Comparison of ENCODE assay signal across 1 cellular context in the genomic region with DNA sequence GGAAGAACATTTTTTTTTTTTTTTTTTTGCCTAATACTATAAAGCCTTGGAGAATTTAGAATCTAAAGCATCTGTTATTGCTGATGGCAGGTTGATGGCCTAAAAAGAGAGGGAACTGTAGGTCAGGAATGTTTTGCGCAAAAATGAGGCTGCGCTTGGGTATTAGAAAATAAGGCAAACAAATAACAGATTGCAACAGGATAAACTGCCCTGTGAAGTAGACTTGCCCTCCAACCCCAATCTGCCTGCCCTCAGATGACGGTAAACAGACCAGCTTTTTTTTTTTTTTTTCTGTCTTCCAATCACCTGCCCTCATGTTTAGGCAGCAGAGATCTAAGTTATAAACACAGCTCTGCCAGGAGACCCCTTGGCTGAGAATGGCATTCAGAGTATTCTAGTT.
TF ChIP-seq lines count a peak whose summit lies in the region.

No MANE protein-coding gene starts in this region.

TF ChIP-seq in HepG2, 621 proteins besides CTCF, POLR2A, EP300 and RAD21 (continued from another document and continues in another):
- TF ChIP-seq, protein P1, sequence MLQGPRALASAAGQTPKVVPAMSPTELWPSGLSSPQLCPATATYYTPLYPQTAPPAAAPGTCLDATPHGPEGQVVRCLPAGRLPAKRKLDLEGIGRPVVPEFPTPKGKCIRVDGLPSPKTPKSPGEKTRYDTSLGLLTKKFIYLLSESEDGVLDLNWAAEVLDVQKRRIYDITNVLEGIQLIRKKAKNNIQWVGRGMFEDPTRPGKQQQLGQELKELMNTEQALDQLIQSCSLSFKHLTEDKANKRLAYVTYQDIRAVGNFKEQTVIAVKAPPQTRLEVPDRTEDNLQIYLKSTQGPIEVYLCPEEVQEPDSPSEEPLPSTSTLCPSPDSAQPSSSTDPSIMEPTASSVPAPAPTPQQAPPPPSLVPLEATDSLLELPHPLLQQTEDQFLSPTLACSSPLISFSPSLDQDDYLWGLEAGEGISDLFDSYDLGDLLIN (CRISPR knock-in tag; IDR thresholded peaks at IDR 0.05; ENCODE audit: borderline replicate concordance), result no peak
- TF ChIP-seq ZNF17 (CRISPR knock-in tag; IDR thresholded peaks at IDR 0.05), result no peak
- no peak for TF ChIP-seq ZNF75D (CRISPR knock-in tag; IDR thresholded peaks at IDR 0.05; ENCODE audit: borderline replicate concordance)
- no peak for TF ChIP-seq MAF1 (CRISPR knock-in tag; IDR thresholded peaks at IDR 0.05; ENCODE audit: borderline replicate concordance)
- TF ChIP-seq, protein P2, sequence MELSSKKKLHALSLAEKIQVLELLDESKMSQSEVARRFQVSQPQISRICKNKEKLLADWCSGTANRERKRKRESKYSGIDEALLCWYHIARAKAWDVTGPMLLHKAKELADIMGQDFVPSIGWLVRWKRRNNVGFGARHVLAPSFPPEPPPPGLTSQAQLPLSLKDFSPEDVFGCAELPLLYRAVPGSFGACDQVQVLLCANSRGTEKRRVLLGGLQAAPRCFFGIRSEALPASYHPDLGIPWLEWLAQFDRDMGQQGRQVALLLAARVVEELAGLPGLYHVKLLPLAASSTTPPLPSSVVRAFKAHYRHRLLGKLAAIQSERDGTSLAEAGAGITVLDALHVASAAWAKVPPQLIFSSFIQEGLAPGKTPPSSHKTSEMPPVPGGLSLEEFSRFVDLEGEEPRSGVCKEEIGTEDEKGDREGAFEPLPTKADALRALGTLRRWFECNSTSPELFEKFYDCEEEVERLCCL (CRISPR knock-in tag; IDR thresholded peaks at IDR 0.05; ENCODE audit: borderline replicate concordance), result no peak
- no peak; the same call in 1 of the 2 replicates for TF ChIP-seq ZC3H13 (CRISPR knock-in tag; IDR thresholded peaks at IDR 0.05)
- TF ChIP-seq, protein P3, sequence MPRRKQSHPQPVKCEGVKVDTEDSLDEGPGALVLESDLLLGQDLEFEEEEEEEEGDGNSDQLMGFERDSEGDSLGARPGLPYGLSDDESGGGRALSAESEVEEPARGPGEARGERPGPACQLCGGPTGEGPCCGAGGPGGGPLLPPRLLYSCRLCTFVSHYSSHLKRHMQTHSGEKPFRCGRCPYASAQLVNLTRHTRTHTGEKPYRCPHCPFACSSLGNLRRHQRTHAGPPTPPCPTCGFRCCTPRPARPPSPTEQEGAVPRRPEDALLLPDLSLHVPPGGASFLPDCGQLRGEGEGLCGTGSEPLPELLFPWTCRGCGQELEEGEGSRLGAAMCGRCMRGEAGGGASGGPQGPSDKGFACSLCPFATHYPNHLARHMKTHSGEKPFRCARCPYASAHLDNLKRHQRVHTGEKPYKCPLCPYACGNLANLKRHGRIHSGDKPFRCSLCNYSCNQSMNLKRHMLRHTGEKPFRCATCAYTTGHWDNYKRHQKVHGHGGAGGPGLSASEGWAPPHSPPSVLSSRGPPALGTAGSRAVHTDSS (CRISPR knock-in tag; conservative IDR thresholded peaks at IDR 0.05), result no peak
- TF ChIP-seq ZNF678 (CRISPR knock-in tag; IDR thresholded peaks at IDR 0.05), result no peak
- TF ChIP-seq HMG20A (CRISPR knock-in tag; IDR thresholded peaks at IDR 0.05; ENCODE audit: borderline replicate concordance), result peak; percentile 97
- no peak for TF ChIP-seq ZNF20 (CRISPR knock-in tag; IDR thresholded peaks at IDR 0.05)
- peak; percentile 28; the same call in 1 of the 2 replicates for TF ChIP-seq TGIF2 (CRISPR knock-in tag; IDR thresholded peaks at IDR 0.05)
- no peak for TF ChIP-seq ZNF136 (CRISPR knock-in tag; IDR thresholded peaks at IDR 0.05; ENCODE audit: low read depth)
- TF ChIP-seq ZNF547 (CRISPR knock-in tag; IDR thresholded peaks at IDR 0.05), result no peak
- TF ChIP-seq PLRG1 (conservative IDR thresholded peaks at IDR 0.05), result no peak
- no peak for TF ChIP-seq ZNF572 (CRISPR knock-in tag; IDR thresholded peaks at IDR 0.05)
- TF ChIP-seq, protein P4, sequence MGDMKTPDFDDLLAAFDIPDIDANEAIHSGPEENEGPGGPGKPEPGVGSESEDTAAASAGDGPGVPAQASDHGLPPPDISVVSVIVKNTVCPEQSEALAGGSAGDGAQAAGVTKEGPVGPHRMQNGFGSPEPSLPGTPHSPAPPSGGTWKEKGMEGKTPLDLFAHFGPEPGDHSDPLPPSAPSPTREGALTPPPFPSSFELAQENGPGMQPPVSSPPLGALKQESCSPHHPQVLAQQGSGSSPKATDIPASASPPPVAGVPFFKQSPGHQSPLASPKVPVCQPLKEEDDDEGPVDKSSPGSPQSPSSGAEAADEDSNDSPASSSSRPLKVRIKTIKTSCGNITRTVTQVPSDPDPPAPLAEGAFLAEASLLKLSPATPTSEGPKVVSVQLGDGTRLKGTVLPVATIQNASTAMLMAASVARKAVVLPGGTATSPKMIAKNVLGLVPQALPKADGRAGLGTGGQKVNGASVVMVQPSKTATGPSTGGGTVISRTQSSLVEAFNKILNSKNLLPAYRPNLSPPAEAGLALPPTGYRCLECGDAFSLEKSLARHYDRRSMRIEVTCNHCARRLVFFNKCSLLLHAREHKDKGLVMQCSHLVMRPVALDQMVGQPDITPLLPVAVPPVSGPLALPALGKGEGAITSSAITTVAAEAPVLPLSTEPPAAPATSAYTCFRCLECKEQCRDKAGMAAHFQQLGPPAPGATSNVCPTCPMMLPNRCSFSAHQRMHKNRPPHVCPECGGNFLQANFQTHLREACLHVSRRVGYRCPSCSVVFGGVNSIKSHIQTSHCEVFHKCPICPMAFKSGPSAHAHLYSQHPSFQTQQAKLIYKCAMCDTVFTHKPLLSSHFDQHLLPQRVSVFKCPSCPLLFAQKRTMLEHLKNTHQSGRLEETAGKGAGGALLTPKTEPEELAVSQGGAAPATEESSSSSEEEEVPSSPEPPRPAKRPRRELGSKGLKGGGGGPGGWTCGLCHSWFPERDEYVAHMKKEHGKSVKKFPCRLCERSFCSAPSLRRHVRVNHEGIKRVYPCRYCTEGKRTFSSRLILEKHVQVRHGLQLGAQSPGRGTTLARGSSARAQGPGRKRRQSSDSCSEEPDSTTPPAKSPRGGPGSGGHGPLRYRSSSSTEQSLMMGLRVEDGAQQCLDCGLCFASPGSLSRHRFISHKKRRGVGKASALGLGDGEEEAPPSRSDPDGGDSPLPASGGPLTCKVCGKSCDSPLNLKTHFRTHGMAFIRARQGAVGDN (CRISPR knock-in tag; IDR thresholded peaks at IDR 0.05), result no peak
- TF ChIP-seq FOXA1 (IDR thresholded peaks at IDR 0.05), result no peak
- TF ChIP-seq FOXA1 (CRISPR knock-in tag; IDR thresholded peaks at IDR 0.05), result peak; percentile 88
- no peak for TF ChIP-seq ZNF225 (CRISPR knock-in tag; IDR thresholded peaks at IDR 0.05)
- TF ChIP-seq RNF2 (conservative IDR thresholded peaks at IDR 0.05; ENCODE audit: low read depth), result no peak
- no peak for TF ChIP-seq ZC3H4 (CRISPR knock-in tag; IDR thresholded peaks at IDR 0.05; ENCODE audit: borderline replicate concordance)
- TF ChIP-seq HNRNPL (IDR thresholded peaks at IDR 0.05; ENCODE audit: low read depth, low read length), result no peak
- TF ChIP-seq, protein P5, sequence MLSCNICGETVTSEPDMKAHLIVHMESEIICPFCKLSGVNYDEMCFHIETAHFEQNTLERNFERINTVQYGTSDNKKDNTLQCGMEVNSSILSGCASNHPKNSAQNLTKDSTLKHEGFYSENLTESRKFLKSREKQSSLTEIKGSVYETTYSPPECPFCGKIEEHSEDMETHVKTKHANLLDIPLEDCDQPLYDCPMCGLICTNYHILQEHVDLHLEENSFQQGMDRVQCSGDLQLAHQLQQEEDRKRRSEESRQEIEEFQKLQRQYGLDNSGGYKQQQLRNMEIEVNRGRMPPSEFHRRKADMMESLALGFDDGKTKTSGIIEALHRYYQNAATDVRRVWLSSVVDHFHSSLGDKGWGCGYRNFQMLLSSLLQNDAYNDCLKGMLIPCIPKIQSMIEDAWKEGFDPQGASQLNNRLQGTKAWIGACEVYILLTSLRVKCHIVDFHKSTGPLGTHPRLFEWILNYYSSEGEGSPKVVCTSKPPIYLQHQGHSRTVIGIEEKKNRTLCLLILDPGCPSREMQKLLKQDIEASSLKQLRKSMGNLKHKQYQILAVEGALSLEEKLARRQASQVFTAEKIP (CRISPR knock-in tag; IDR thresholded peaks at IDR 0.05; ENCODE audit: borderline replicate concordance), result no peak
- no peak for TF ChIP-seq SETDB1 (CRISPR knock-in tag; IDR thresholded peaks at IDR 0.05; ENCODE audit: borderline replicate concordance)
- 0 out of 2 replicates have a peak, but pooled peaks have one; percentile 28 for TF ChIP-seq ZFY (CRISPR knock-in tag; IDR thresholded peaks at IDR 0.05)
- no peak for TF ChIP-seq CC2D1A (CRISPR knock-in tag; IDR thresholded peaks at IDR 0.05)
- TF ChIP-seq KAT8 (CRISPR knock-in tag; IDR thresholded peaks at IDR 0.05), result peak; percentile 80
- TF ChIP-seq, protein P6, sequence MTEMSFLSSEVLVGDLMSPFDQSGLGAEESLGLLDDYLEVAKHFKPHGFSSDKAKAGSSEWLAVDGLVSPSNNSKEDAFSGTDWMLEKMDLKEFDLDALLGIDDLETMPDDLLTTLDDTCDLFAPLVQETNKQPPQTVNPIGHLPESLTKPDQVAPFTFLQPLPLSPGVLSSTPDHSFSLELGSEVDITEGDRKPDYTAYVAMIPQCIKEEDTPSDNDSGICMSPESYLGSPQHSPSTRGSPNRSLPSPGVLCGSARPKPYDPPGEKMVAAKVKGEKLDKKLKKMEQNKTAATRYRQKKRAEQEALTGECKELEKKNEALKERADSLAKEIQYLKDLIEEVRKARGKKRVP (CRISPR knock-in tag; IDR thresholded peaks at IDR 0.05), result peak in 1 of 2 experiments; percentile 94; a peak in 2 of 4 replicates
- no peak for TF ChIP-seq MYNN (CRISPR knock-in tag; IDR thresholded peaks at IDR 0.05; ENCODE audit: low read depth)
- peak; percentile 68 for TF ChIP-seq ZEB1 (IDR thresholded peaks at IDR 0.05; ENCODE audit: insufficient replicate concordance, low read depth)
- TF ChIP-seq TCF7L2 (IDR thresholded peaks at IDR 0.05; ENCODE audit: low read depth, low read length), result peak; percentile 71
- TF ChIP-seq, protein P7, sequence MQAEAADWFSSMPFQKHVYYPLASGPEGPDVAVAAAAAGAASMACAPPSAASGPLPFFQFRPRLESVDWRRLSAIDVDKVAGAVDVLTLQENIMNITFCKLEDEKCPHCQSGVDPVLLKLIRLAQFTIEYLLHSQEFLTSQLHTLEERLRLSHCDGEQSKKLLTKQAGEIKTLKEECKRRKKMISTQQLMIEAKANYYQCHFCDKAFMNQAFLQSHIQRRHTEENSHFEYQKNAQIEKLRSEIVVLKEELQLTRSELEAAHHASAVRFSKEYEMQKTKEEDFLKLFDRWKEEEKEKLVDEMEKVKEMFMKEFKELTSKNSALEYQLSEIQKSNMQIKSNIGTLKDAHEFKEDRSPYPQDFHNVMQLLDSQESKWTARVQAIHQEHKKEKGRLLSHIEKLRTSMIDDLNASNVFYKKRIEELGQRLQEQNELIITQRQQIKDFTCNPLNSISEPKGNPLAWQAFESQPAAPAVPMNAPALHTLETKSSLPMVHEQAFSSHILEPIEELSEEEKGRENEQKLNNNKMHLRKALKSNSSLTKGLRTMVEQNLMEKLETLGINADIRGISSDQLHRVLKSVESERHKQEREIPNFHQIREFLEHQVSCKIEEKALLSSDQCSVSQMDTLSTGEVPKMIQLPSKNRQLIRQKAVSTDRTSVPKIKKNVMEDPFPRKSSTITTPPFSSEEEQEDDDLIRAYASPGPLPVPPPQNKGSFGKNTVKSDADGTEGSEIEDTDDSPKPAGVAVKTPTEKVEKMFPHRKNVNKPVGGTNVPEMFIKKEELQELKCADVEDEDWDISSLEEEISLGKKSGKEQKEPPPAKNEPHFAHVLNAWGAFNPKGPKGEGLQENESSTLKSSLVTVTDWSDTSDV (CRISPR knock-in tag; IDR thresholded peaks at IDR 0.05), result no peak
- peak; percentile 64 for TF ChIP-seq GATAD1 (CRISPR knock-in tag; IDR thresholded peaks at IDR 0.05)
- TF ChIP-seq, protein P8, sequence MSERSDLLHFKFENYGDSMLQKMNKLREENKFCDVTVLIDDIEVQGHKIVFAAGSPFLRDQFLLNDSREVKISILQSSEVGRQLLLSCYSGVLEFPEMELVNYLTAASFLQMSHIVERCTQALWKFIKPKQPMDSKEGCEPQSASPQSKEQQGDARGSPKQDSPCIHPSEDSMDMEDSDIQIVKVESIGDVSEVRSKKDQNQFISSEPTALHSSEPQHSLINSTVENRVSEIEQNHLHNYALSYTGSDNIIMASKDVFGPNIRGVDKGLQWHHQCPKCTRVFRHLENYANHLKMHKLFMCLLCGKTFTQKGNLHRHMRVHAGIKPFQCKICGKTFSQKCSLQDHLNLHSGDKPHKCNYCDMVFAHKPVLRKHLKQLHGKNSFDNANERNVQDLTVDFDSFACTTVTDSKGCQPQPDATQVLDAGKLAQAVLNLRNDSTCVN (CRISPR knock-in tag; IDR thresholded peaks at IDR 0.05; ENCODE audit: borderline replicate concordance), result 0 out of 2 replicates have a peak, but pooled peaks have one; percentile 26
- no peak for TF ChIP-seq ZNF776 (CRISPR knock-in tag; IDR thresholded peaks at IDR 0.05)
- no peak for TF ChIP-seq SPEN (CRISPR knock-in tag; IDR thresholded peaks at IDR 0.05; ENCODE audit: low read depth)
- TF ChIP-seq SNRNP70 (IDR thresholded peaks at IDR 0.05; ENCODE audit: low read depth, low read length), result no peak
- TF ChIP-seq, protein P9, sequence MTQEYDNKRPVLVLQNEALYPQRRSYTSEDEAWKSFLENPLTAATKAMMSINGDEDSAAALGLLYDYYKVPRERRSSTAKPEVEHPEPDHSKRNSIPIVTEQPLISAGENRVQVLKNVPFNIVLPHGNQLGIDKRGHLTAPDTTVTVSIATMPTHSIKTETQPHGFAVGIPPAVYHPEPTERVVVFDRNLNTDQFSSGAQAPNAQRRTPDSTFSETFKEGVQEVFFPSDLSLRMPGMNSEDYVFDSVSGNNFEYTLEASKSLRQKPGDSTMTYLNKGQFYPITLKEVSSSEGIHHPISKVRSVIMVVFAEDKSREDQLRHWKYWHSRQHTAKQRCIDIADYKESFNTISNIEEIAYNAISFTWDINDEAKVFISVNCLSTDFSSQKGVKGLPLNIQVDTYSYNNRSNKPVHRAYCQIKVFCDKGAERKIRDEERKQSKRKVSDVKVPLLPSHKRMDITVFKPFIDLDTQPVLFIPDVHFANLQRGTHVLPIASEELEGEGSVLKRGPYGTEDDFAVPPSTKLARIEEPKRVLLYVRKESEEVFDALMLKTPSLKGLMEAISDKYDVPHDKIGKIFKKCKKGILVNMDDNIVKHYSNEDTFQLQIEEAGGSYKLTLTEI (CRISPR knock-in tag; conservative IDR thresholded peaks at IDR 0.05), result no peak
- no peak for TF ChIP-seq MZF1 (CRISPR knock-in tag; IDR thresholded peaks at IDR 0.05; ENCODE audit: borderline replicate concordance)
- TF ChIP-seq, protein P10, sequence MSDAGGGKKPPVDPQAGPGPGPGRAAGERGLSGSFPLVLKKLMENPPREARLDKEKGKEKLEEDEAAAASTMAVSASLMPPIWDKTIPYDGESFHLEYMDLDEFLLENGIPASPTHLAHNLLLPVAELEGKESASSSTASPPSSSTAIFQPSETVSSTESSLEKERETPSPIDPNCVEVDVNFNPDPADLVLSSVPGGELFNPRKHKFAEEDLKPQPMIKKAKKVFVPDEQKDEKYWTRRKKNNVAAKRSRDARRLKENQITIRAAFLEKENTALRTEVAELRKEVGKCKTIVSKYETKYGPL (CRISPR knock-in tag; IDR thresholded peaks at IDR 0.05), result no peak
- no peak for TF ChIP-seq HCFC1 (IDR thresholded peaks at IDR 0.05; ENCODE audit: low read depth, low read length)
- TF ChIP-seq ATM (IDR thresholded peaks at IDR 0.05; ENCODE audit: borderline replicate concordance), result no peak
- 0 out of 2 replicates have a peak, but pooled peaks have one; percentile 19 for TF ChIP-seq ARNT2 (CRISPR knock-in tag; IDR thresholded peaks at IDR 0.05; ENCODE audit: low read depth)
- TF ChIP-seq PHB2 (IDR thresholded peaks at IDR 0.05; ENCODE audit: partially characterized antibody), result no peak
- no peak for TF ChIP-seq ZBTB1 (CRISPR knock-in tag; IDR thresholded peaks at IDR 0.05; ENCODE audit: borderline replicate concordance)
- no peak for TF ChIP-seq PAX8 (CRISPR knock-in tag; IDR thresholded peaks at IDR 0.05; ENCODE audit: borderline replicate concordance)
- TF ChIP-seq KDM5A (IDR thresholded peaks at IDR 0.05; ENCODE audit: borderline replicate concordance, low read length), result no peak
- TF ChIP-seq THYN1 (CRISPR knock-in tag; IDR thresholded peaks at IDR 0.05; ENCODE audit: borderline replicate concordance, low read depth), result peak; percentile 63; the same call in 1 of the 2 replicates
